In genomic region chr10:110572862-110573261, GRCh38 we compare ENCODE assay signal across 21 cellular contexts. TPM values are rescaled to one million over a fixed set of nuclear protein-coding genes. Genes with fewer than 3 reads are reported as not detected.
DNase-seq lines count a peak whose midpoint lies in the region; ATAC-seq and TF ChIP-seq lines count a peak whose summit lies in the region.
"Had no signal": no experiment of that assay in that cellular context is flagged by ENCODE, and none has a peak within 500 bp of the region (broad histone marks: within the 10 kb centered on the region; RNA-seq: fewer than 3 reads in every experiment).

No MANE protein-coding gene starts in this region.

- H3K27ac Mint-ChIP-seq in natural killer cell (no peak overlapping the region), neural crest cell (ENCODE audit: unreplicated experiment) (no peak overlapping the region), neural progenitor cell (no peak overlapping the region)
- peak overlapping the region in 1 of 2 donors; percentile 62 for H3K27ac Mint-ChIP-seq in natural killer cell treated with Interleukin-12 subunit alpha and Interleukin-12 subunit beta and Interleukin-15 and Interleukin-18, amount 100 ng/mL, for 72 hours
- H3K27ac Mint-ChIP-seq in activated T-helper 1 cell treated with anti-CD3 and anti-CD28 coated beads, Interleukin-12 subunit alpha, Interleukin-12 subunit beta, Interleukin-2, Interleukin-4 antibody, amounts not matched to agents 30 ng/mL and 10 ng/mL and 1 ng/mL, durations not matched to agents 14 hours and 24 hours and 36 hours = peak overlapping the region; percentile 1

- TF ChIP-seq CTCF in natural killer cell (IDR thresholded peaks at IDR 0.05) = no peak
- no peak for TF ChIP-seq CTCF in neural crest cell (conservative IDR thresholded peaks at IDR 0.05)
- TF ChIP-seq CTCF in lower lobe of right lung (IDR thresholded peaks at IDR 0.05) = no peak
- no peak for TF ChIP-seq CTCF in neural progenitor cell (IDR thresholded peaks at IDR 0.05)

- intact Hi-C loops in natural killer cell (cut with micrococcal nuclease) (no loop called here), lower lobe of right lung (cut with DNase I) (no loop called here)
- intact Hi-C loops in activated T-helper 1 cell treated with anti-CD3 and anti-CD28 coated beads, Interleukin-12 subunit alpha, Interleukin-12 subunit beta, Interleukin-2, Interleukin-4 antibody, amounts not matched to agents 30 ng/mL and 10 ng/mL and 1 ng/mL, durations not matched to agents 14 hours and 24 hours and 36 hours (cut with micrococcal nuclease) = no loop called here

- peaks cover 96% of the 10 kb centered on the region for H3K79me2 ChIP-seq in Karpas-422 (ENCODE audit: low read length)
- H3K79me2 ChIP-seq in neural progenitor cell (ENCODE audit: low read depth) = peaks cover 100% of the 10 kb centered on the region

- H3K4me1 Mint-ChIP-seq in natural killer cell (peaks cover 46 to 51% of the 10 kb centered on the region in 2 donors), neural crest cell (peaks cover 42% of the 10 kb centered on the region), neural progenitor cell (peaks cover 35% of the 10 kb centered on the region)
- H3K4me1 Mint-ChIP-seq in natural killer cell treated with Interleukin-12 subunit alpha and Interleukin-12 subunit beta and Interleukin-15 and Interleukin-18, amount 100 ng/mL, for 72 hours (ENCODE audit: low read depth in 2 of 2) = peaks cover 26 to 44% of the 10 kb centered on the region in 2 donors
- H3K4me1 Mint-ChIP-seq in activated T-helper 1 cell treated with anti-CD3 and anti-CD28 coated beads, Interleukin-12 subunit alpha, Interleukin-12 subunit beta, Interleukin-2, Interleukin-4 antibody, amounts not matched to agents 30 ng/mL and 10 ng/mL and 1 ng/mL, durations not matched to agents 14 hours and 24 hours and 36 hours (ENCODE audit: low read depth) = peaks cover 69% of the 10 kb centered on the region

- peak overlapping the region; percentile 45 for H3K4me3 Mint-ChIP-seq in natural killer cell
- no peak overlapping the region for H3K4me3 Mint-ChIP-seq in natural killer cell treated with Interleukin-12 subunit alpha and Interleukin-12 subunit beta and Interleukin-15 and Interleukin-18, amount 100 ng/mL, for 72 hours
- H3K4me3 Mint-ChIP-seq in activated T-helper 1 cell treated with anti-CD3 and anti-CD28 coated beads, Interleukin-12 subunit alpha, Interleukin-12 subunit beta, Interleukin-2, Interleukin-4 antibody, amounts not matched to agents 30 ng/mL and 10 ng/mL and 1 ng/mL, durations not matched to agents 14 hours and 24 hours and 36 hours = no peak overlapping the region
- peak overlapping the region; percentile 38 for H3K4me3 Mint-ChIP-seq in neural crest cell
- no peak overlapping the region for H3K4me3 Mint-ChIP-seq in neural progenitor cell
- H3K4me3 Mint-ChIP-seq: HFFc6 had no signal

- H3K4me2 ChIP-seq in Karpas-422 (ENCODE audit: low read depth, low read length, poor library complexity, severe bottlenecking) = peak overlapping the region; percentile 83
- H3K4me2 ChIP-seq in neural progenitor cell = no peak overlapping the region

- H3K9me3 Mint-ChIP-seq in natural killer cell (no peaks in the 10 kb centered on the region), neural crest cell (no peaks in the 10 kb centered on the region), neural progenitor cell (no peaks in the 10 kb centered on the region)
- H3K9me3 Mint-ChIP-seq in natural killer cell treated with Interleukin-12 subunit alpha and Interleukin-12 subunit beta and Interleukin-15 and Interleukin-18, amount 100 ng/mL, for 72 hours = no peaks in the 10 kb centered on the region
- no peaks in the 10 kb centered on the region for H3K9me3 Mint-ChIP-seq in activated T-helper 1 cell treated with anti-CD3 and anti-CD28 coated beads, Interleukin-12 subunit alpha, Interleukin-12 subunit beta, Interleukin-2, Interleukin-4 antibody, amounts not matched to agents 30 ng/mL and 10 ng/mL and 1 ng/mL, durations not matched to agents 14 hours and 24 hours and 36 hours
- H3K9me3 Mint-ChIP-seq: HFFc6 had no signal

- H3K36me3 Mint-ChIP-seq in natural killer cell = no peaks in the 10 kb centered on the region
- H3K36me3 Mint-ChIP-seq in natural killer cell treated with Interleukin-12 subunit alpha and Interleukin-12 subunit beta and Interleukin-15 and Interleukin-18, amount 100 ng/mL, for 72 hours = peaks cover 16% of the 10 kb centered on the region
- H3K36me3 Mint-ChIP-seq in activated T-helper 1 cell treated with anti-CD3 and anti-CD28 coated beads, Interleukin-12 subunit alpha, Interleukin-12 subunit beta, Interleukin-2, Interleukin-4 antibody, amounts not matched to agents 30 ng/mL and 10 ng/mL and 1 ng/mL, durations not matched to agents 14 hours and 24 hours and 36 hours (ENCODE audit: low read depth) = peaks cover 19% of the 10 kb centered on the region
- no peaks in the 10 kb centered on the region for H3K36me3 Mint-ChIP-seq in neural crest cell (ENCODE audit: low read depth)
- peaks cover 12% of the 10 kb centered on the region for H3K36me3 Mint-ChIP-seq in neural progenitor cell

- H3K9me3 ChIP-seq in Karpas-422 (ENCODE audit: low read length) (no peaks in the 10 kb centered on the region), lower lobe of right lung (no peaks in the 10 kb centered on the region), neural progenitor cell (ENCODE audit: low read depth) (no peaks in the 10 kb centered on the region)
- H3K9me3 ChIP-seq: MG63 had no signal

- H3K27me3 Mint-ChIP-seq in natural killer cell (ENCODE audit: low read depth in 2 of 2) (no peaks in the 10 kb centered on the region), neural crest cell (ENCODE audit: low read depth) (no peaks in the 10 kb centered on the region), neural progenitor cell (ENCODE audit: insufficient read depth, low read depth) (peaks cover 2% of the 10 kb centered on the region)
- H3K27me3 Mint-ChIP-seq in natural killer cell treated with Interleukin-12 subunit alpha and Interleukin-12 subunit beta and Interleukin-15 and Interleukin-18, amount 100 ng/mL, for 72 hours = no peaks in the 10 kb centered on the region
- H3K27me3 Mint-ChIP-seq in activated T-helper 1 cell treated with anti-CD3 and anti-CD28 coated beads, Interleukin-12 subunit alpha, Interleukin-12 subunit beta, Interleukin-2, Interleukin-4 antibody, amounts not matched to agents 30 ng/mL and 10 ng/mL and 1 ng/mL, durations not matched to agents 14 hours and 24 hours and 36 hours (ENCODE audit: insufficient read depth) = no peaks in the 10 kb centered on the region

- H3K9ac ChIP-seq in Karpas-422 (ENCODE audit: low read length) = peak overlapping the region; percentile 54
- no peak overlapping the region for H3K9ac ChIP-seq in neural progenitor cell

- H3K36me3 ChIP-seq in Karpas-422 (ENCODE audit: insufficient read depth, low read length) (peaks cover 54% of the 10 kb centered on the region), lower lobe of right lung (peaks cover 29% of the 10 kb centered on the region), neural progenitor cell (peaks cover 27% of the 10 kb centered on the region)

- no peaks in the 10 kb centered on the region for H3F3A ChIP-seq in neural progenitor cell (ENCODE audit: low read depth)

- H3K4me1 ChIP-seq in Karpas-422 (ENCODE audit: low read length) = peaks cover 65% of the 10 kb centered on the region
- peaks cover 39% of the 10 kb centered on the region for H3K4me1 ChIP-seq in lower lobe of right lung
- H3K4me1 ChIP-seq in neural progenitor cell = peaks cover 38% of the 10 kb centered on the region

- DNase-seq in natural killer cell = no peak
- no peak for DNase-seq in natural killer cell treated with Interleukin-12 subunit alpha and Interleukin-12 subunit beta and Interleukin-15 and Interleukin-18, amount 100 ng/mL, for 72 hours (ENCODE audit: low spot score)
- peak; percentile 90 for DNase-seq in Karpas-422
- no peak for DNase-seq in activated T-helper 1 cell treated with anti-CD3 and anti-CD28 coated beads, Interleukin-12 subunit alpha, Interleukin-12 subunit beta, Interleukin-2, Interleukin-4 antibody, amounts not matched to agents 30 ng/mL and 10 ng/mL and 1 ng/mL, durations not matched to agents 14 hours and 24 hours and 36 hours (ENCODE audit: low spot score)
- no peak for DNase-seq in neural crest cell (ENCODE audit: low read depth, low spot score)
- no peak for DNase-seq in lower lobe of right lung
- no peak for DNase-seq in neural progenitor cell (ENCODE audit: low spot score)
- DNase-seq in activated CD4-positive, CD25-positive, alpha-beta regulatory T cell (lab: John Stamatoyannopoulos, UW) = no peak
- DNase-seq: Calu3, DMS79, HFFc6, KG1, MG63, NCI-H1105, NCI-H1694 treated with DMSO at 0.1 percent for 48 hours, NCI-H2107, NCI-H2227 treated with DMSO at 0.1 percent for 48 hours, NCI-H524, SHP77 had no signal

- H4K20me1 ChIP-seq in Karpas-422 (ENCODE audit: insufficient read depth, low read depth, low read length) (0 out of 2 replicates have a peak, but pooled peaks cover 9% of the 10 kb centered on the region), neural progenitor cell (ENCODE audit: low read depth) (peaks cover 84% of the 10 kb centered on the region)

- H3K27ac ChIP-seq in Karpas-422 (ENCODE audit: low read length) (peak overlapping the region; percentile 90), lower lobe of right lung (no peak overlapping the region), neural progenitor cell (no peak overlapping the region)

- H2AFZ ChIP-seq in Karpas-422 (ENCODE audit: low read length) (no peak overlapping the region), neural progenitor cell (replicated peaks) (no peak overlapping the region)

- H3K9me2 ChIP-seq in Karpas-422 (replicated peaks; ENCODE audit: insufficient read depth, low read length) = no peaks in the 10 kb centered on the region

- H3K4me3 ChIP-seq in Karpas-422 (ENCODE audit: low read length) (peak overlapping the region; percentile 56), lower lobe of right lung (no peak overlapping the region), neural progenitor cell (no peak overlapping the region)
- H3K4me3 ChIP-seq: MG63 had no signal

- H3K27me3 ChIP-seq in Karpas-422 (ENCODE audit: low read length) (no peaks in the 10 kb centered on the region), lower lobe of right lung (ENCODE audit: low read depth) (no peaks in the 10 kb centered on the region), neural progenitor cell (no peaks in the 10 kb centered on the region)
- H3K27me3 ChIP-seq: MG63 had no signal

- ATAC-seq in natural killer cell (no peak), lower lobe of right lung (no peak)
- no peak for ATAC-seq in natural killer cell treated with Interleukin-12 subunit alpha and Interleukin-12 subunit beta and Interleukin-15 and Interleukin-18, amount 100 ng/mL, for 72 hours
- ATAC-seq: HepG2, SK-N-SH treated with all-trans-retinoic acid at 6 μM for 48 hours had no signal

RNA-seq across cellular contexts. Expression of gene SMC3, which starts 5.4 kb away (rescaled TPM):
- 10 to 100 TPM; 36.6 to 38.5 (median 37.8) TPM for total RNA-seq in natural killer cell
- 10 to 100 TPM; 55.2 to 56.6 TPM for total RNA-seq in natural killer cell treated with Interleukin-12 subunit alpha and Interleukin-12 subunit beta and Interleukin-15 and Interleukin-18, amount 100 ng/mL, for 72 hours
- total RNA-seq in Karpas-422 (2014; rRNA removed; shearing (Covaris generic); ENCODE audit: low replicate concordance) = 40.4 and 42.3 TPM in 2 replicates
- total RNA-seq in activated T-helper 1 cell treated with anti-CD3 and anti-CD28 coated beads, Interleukin-12 subunit alpha, Interleukin-12 subunit beta, Interleukin-2, Interleukin-4 antibody, amounts not matched to agents 30 ng/mL and 10 ng/mL and 1 ng/mL, durations not matched to agents 14 hours and 24 hours and 36 hours = 74.5 and 77.9 TPM in 2 replicates
- total RNA-seq in neural crest cell = 87.8 and 89.5 TPM in 2 replicates
- 33.2 TPM for total RNA-seq in lower lobe of right lung
- 72.0 and 109 TPM in 2 replicates for total RNA-seq in neural progenitor cell (ENCODE audit: low replicate concordance)

Comparison
In these comparisons a context has a peak if more than half of its experiments do, and no peak if none do; other contexts are left out.
1. H3K4me3 Mint-ChIP-seq: peak in natural killer cell (single experiment) and neural crest cell (single experiment); none in natural killer cell treated with Interleukin-12 subunit alpha and Interleukin-12 subunit beta and Interleukin-15 and Interleukin-18, amount 100 ng/mL, for 72 hours (single experiment), activated T-helper 1 cell treated with anti-CD3 and anti-CD28 coated beads, Interleukin-12 subunit alpha, Interleukin-12 subunit beta, Interleukin-2, Interleukin-4 antibody, amounts not matched to agents 30 ng/mL and 10 ng/mL and 1 ng/mL, durations not matched to agents 14 hours and 24 hours and 36 hours (single experiment) and neural progenitor cell (single experiment).